ENCODE assay signal across 33 cellular contexts in genomic region chr5:105702323-105702722, GRCh38.
"Had no signal": no experiment of that assay in that cellular context is flagged by ENCODE, and none has a peak within 500 bp of the region (broad histone marks: within the 10 kb centered on the region; RNA-seq: fewer than 3 reads in every experiment).

No MANE protein-coding gene starts in this region.

- H3K27ac ChIP-seq: brain microvascular endothelial cell, epithelial cell of prostate, esophagus squamous epithelium, gastroesophageal sphincter, heart right ventricle, WERI-Rb-1 had no signal

- FAIRE-seq: astrocyte, bronchial epithelial cell, colon, endometrium, endothelial cell of umbilical vein had no signal

- ATAC-seq: activated CD4-positive, CD25-positive, alpha-beta regulatory T cell treated with anti-CD3 and anti-CD28 coated beads, Interleukin-2, amount 50 U/mL, for 24 hours; activated CD8-positive, alpha-beta T cell treated with anti-CD3 and anti-CD28 coated beads for 36 hours; activated T-cell treated with anti-CD3 and anti-CD28 coated beads, Interleukin-2, amount 50 U/mL, for 4 hours; activated T-helper 17 cell treated with anti-CD3 and anti-CD28 coated beads, Interleukin-2, amount 50 U/mL, for 72 hours; gastroesophageal sphincter; heart right ventricle; T-helper 17 cell had no signal

- H3K36me3 ChIP-seq: brain microvascular endothelial cell, esophagus squamous epithelium, gastroesophageal sphincter, heart right ventricle, WERI-Rb-1 had no signal

- DNase-seq: activated B cell treated with CpG ODN at 0.5 μM for 24 hours; activated CD4-positive, alpha-beta T cell treated with anti-CD3 and anti-CD28 coated beads for 48 hours; activated CD4-positive, alpha-beta T cell treated with anti-CD3 and anti-CD28 coated beads, Interleukin-2, amount 50 U/mL, for 1 hour; activated CD4-positive, alpha-beta T cell treated with anti-CD3 and anti-CD28 coated beads, Interleukin-2, amount 50 U/mL, for 48 hours; activated CD8-positive, alpha-beta memory T cell treated with anti-CD3 and anti-CD28 coated beads for 24 hours; activated CD8-positive, alpha-beta T cell treated with anti-CD3 and anti-CD28 coated beads for 36 hours; activated effector memory CD4-positive, alpha-beta T cell treated with Interleukin-2 at 50 U/mL for 16 hours; activated gamma-delta T cell treated with Interleukin-2 at 50 U/mL for 16 hours; activated naive CD4-positive, alpha-beta T cell treated with anti-CD3 and anti-CD28 coated beads for 36 hours; activated naive CD8-positive, alpha-beta T cell treated with anti-CD3 and anti-CD28 coated beads, Interleukin-2, amount 10 ng/mL, durations not matched to agents 7 days and 5 days; activated T-cell treated with anti-CD3 and anti-CD28 coated beads, Interleukin-2, amount 50 U/mL, for 4 hours; amniotic stem cell; anterior cingulate cortex; brain microvascular endothelial cell; cortex of kidney; dermis blood vessel endothelial cell; effector CD4-positive, alpha-beta T cell; esophagus squamous epithelium; foreskin melanocyte; heart right ventricle; T-helper 1 cell; T-helper 17 cell; T1000; WERI-Rb-1 had no signal

- H3K4me1 ChIP-seq: esophagus squamous epithelium, gastroesophageal sphincter, heart right ventricle had no signal

- H3K4me3 ChIP-seq: esophagus squamous epithelium, gastroesophageal sphincter, heart right ventricle had no signal

- H3K27me3 ChIP-seq: brain microvascular endothelial cell, esophagus squamous epithelium, gastroesophageal sphincter, heart right ventricle had no signal
